Comparison of ENCODE assay signal across 1 cellular context in genomic region chr3:19540464-19540863, GRCh38.
TF ChIP-seq lines count a peak whose summit lies in the region.

No MANE protein-coding gene starts in this region.

TF ChIP-seq in WTC11, 78 proteins besides CTCF, POLR2A, EP300 and RAD21 (continued from another document):
- TF ChIP-seq PRDM15 (CRISPR knock-in tag; IDR thresholded peaks at IDR 0.05) (no peak), ZSCAN18 (CRISPR knock-in tag; IDR thresholded peaks at IDR 0.05) (no peak), ATF6 (CRISPR knock-in tag; IDR thresholded peaks at IDR 0.05) (no peak), SMAD3 (CRISPR knock-in tag; IDR thresholded peaks at IDR 0.05; ENCODE audit: borderline replicate concordance) (no peak)
